Comparison of ENCODE assay signal across 1 cellular context in genomic region chr16:85004587-85005205, GRCh38.
TF ChIP-seq lines count a peak whose summit lies in the region.

No MANE protein-coding gene starts in this region.

TF ChIP-seq in K562, 482 proteins besides CTCF, POLR2A, EP300 and RAD21 (continued from another document):
- no peak for TF ChIP-seq SIX5 (IDR thresholded peaks at IDR 0.05; ENCODE audit: borderline replicate concordance in 1 of 2, insufficient read depth in 1 of 2, low read depth in 1 of 2, low read length in 2 of 2)
